Comparison of ENCODE assay signal across 20 cellular contexts in the genomic region with DNA sequence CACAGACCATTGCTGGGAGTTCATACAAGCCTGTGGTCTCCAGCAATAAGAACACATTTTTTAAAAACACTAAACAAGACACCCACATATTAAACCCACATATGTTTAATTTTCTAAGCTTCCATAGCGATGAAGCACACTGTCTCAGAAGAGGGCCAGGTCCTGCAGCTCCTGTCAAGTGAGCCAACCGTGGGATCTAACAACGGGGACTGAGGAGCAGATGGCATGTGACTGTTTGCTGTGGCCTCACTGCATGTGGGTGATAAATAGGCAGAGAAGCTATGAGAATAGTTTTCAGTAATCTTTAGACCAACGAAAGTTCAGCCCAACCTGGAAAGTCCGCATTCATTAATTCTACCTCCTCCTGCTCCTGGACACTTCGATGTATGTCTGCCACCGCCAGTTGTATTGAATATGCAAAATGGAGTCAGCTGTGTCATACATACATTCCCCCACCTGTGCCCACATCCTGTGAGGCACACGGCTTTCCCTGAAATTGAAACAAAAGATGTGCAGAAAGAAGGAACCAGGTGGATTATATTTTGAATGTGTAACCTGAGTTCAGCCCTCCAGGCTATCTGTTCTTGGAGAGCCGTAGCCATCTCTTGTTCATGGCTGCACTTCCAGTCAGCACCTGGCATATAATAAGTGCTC.
A peak's percentile ranks its signal among the peaks of the same experiment; 100 is the strongest.
DNase-seq lines count a peak whose midpoint lies in the region; ATAC-seq and FAIRE-seq lines count a peak whose summit lies in the region.
"Had no signal": no experiment of that assay in that cellular context is flagged by ENCODE, and none has a peak within 500 bp of the region (broad histone marks: within the 10 kb centered on the region; RNA-seq: fewer than 3 reads in every experiment).

No MANE protein-coding gene starts in this region.

- peak; percentile 47 for DNase-seq in NCI-H2171 treated with DMSO at 0.1 percent for 48 hours (lab: John Stamatoyannopoulos, UW)
- no peak for DNase-seq in NCI-H2171 (lab: John Stamatoyannopoulos, UW)
- peak; percentile 57 for DNase-seq in NCI-H1694 treated with DMSO at 0.1 percent for 48 hours (lab: John Stamatoyannopoulos, UW)
- peak; percentile 13 for DNase-seq in RPMI8226
- DNase-seq in urothelium cell line (ENCODE audit: low spot score): no peak
- DNase-seq in NCI-H2227 treated with DMSO at 0.1 percent for 48 hours (lab: John Stamatoyannopoulos, UW): no peak
- DNase-seq: activated B cell treated with CpG ODN at 0.5 μM for 24 hours; activated CD4-positive, alpha-beta T cell treated with anti-CD3 and anti-CD28 coated beads, Interleukin-2, amount 50 U/mL, for 4 hours; activated gamma-delta T cell; COR-L47; cortex of kidney; lower lobe of right lung; NCI-H1105 treated with DMSO at 0.1 percent for 48 hours; NCI-H226; Right ventricle myocardium superior; T1000; upper lobe of left lung had no signal

- peak; percentile 27 for FAIRE-seq in urothelium cell line (lab: Jason Lieb, UNC)
- FAIRE-seq: endometrium had no signal

- ATAC-seq in GM21786 (IDR thresholded peaks at IDR 0.05; ENCODE audit: unreplicated experiment): no peak
- ATAC-seq in GM18517 (IDR thresholded peaks at IDR 0.05; ENCODE audit: unreplicated experiment): no peak
- ATAC-seq: lower lobe of right lung had no signal

Comparison
In these comparisons a context has a peak if more than half of its experiments do, and no peak if none do; other contexts are left out.
1. DNase-seq: peak in NCI-H2171 treated with DMSO at 0.1 percent for 48 hours (single experiment), NCI-H1694 treated with DMSO at 0.1 percent for 48 hours (single experiment) and RPMI8226 (single experiment); none in NCI-H2171 (single experiment), urothelium cell line (single experiment) and NCI-H2227 treated with DMSO at 0.1 percent for 48 hours (single experiment).